In genomic region chr21:39445339-39446269, GRCh38 we compare ENCODE assay signal across 8 cellular contexts. TPM values are rescaled to one million over a fixed set of nuclear protein-coding genes. Genes with fewer than 3 reads are reported as not detected.
DNase-seq lines count a peak whose midpoint lies in the region; FAIRE-seq and TF ChIP-seq lines count a peak whose summit lies in the region.

Gene LCA5L (minus strand): TSS chr21:39445778. CDS start chr21:39428493, 17,285 bp downstream.

- no peaks in the 10 kb centered on the region for H3K79me1 ChIP-seq in H1 (ENCODE audit: low read depth, low read length)

- TF ChIP-seq POLR2A in H1 (IDR thresholded peaks at IDR 0.05; ENCODE audit: control extremely low read depth in 1 of 2, low read depth in 2 of 2, low read length in 2 of 2) = peak in 1 of 2 experiments; percentile 71; a peak in 2 of 3 replicates

- H3K27ac ChIP-seq in H1 (ENCODE audit: low read depth, low read length) (peak within 1 kb of the TSS; percentile 61; the same call in 1 of the 2 replicates), mesodermal cell (ENCODE audit: low read depth, low read length, severe bottlenecking) (peak within 1 kb of the TSS; percentile 96)

- WGBS in H1 (ENCODE audit: extremely low coverage in 1 of 2, insufficient coverage in 1 of 2, insufficient read length in 1 of 2, insufficient replicate concordance in 2 of 2, low coverage in 1 of 2, low lambda C conversion rate in 2 of 2, missing lambda C conversion rate in 1 of 2), 2 experiments = 2% methylated on average over 72 of the region's 82 CpGs; no CpG with 5 or more reads in 1 of the 2 experiments
- 0 to 1% methylated on average over 50 to 67 of the region's 82 CpGs for WGBS in mesodermal cell (ENCODE audit: insufficient coverage in 2 of 2), 2 experiments

- peak within 1 kb of the TSS; percentile 100 for H3K18ac ChIP-seq in H1 (ENCODE audit: extremely low read depth, low read length)

- H3K23me2 ChIP-seq in H1 (ENCODE audit: low read depth, low read length) = peaks cover 9% of the 10 kb centered on the region

- BruUV-seq in Caco-2 (replicated peaks; lab: Mats Ljungman, UMichigan) = TSS peak; percentile 93

- H3K14ac ChIP-seq in H1 (ENCODE audit: insufficient read length) = no peak within 1 kb of the TSS

- H3K23ac ChIP-seq in H1 (ENCODE audit: insufficient read length) = no peak within 1 kb of the TSS

- intact Hi-C loops in Caco-2 (cut with micrococcal nuclease; ENCODE audit: unreplicated experiment) = loop anchor here (10.0 kb wide), 2 partner anchors 131 to 261 kb away; partner anchors contain the start of genes BRWD1 and PSMG1

- H3K36me3 Mint-ChIP-seq in Caco-2 (ENCODE audit: insufficient read depth, unreplicated experiment) = peaks cover 15% of the 10 kb centered on the region

- H4K91ac ChIP-seq in H1 (replicated peaks; ENCODE audit: insufficient read length, low read length) = no peak within 1 kb of the TSS

- no peaks in the 10 kb centered on the region for H3K79me2 ChIP-seq in H1 (ENCODE audit: control insufficient read depth in 1 of 2, insufficient read depth in 2 of 2, low read length in 2 of 2)

- H3K9me3 ChIP-seq in Caco-2 (no peaks in the 10 kb centered on the region), H1 (ENCODE audit: insufficient read depth in 2 of 2, low read depth in 1 of 2, low read length in 1 of 2) (no peaks in the 10 kb centered on the region), mesodermal cell (ENCODE audit: control insufficient read depth, low read length) (no peaks in the 10 kb centered on the region)

- TF ChIP-seq RAD21 in H1 (IDR thresholded peaks at IDR 0.05 in 1 of 2, conservative IDR thresholded peaks at IDR 0.05 in 1 of 2; ENCODE audit: low read depth in 2 of 2, low read length in 2 of 2) = no peak

- TF ChIP-seq CTCF in Caco-2 (IDR thresholded peaks at IDR 0.05; ENCODE audit: insufficient read depth in 1 of 2, low read depth in 1 of 2, low read length in 1 of 2, severe bottlenecking in 1 of 2, unreplicated experiment in 1 of 2) = no peak
- no peak for TF ChIP-seq CTCF in GM20000 (IDR thresholded peaks at IDR 0.05; ENCODE audit: extremely low read depth, missing control alignments)
- no peak for TF ChIP-seq CTCF in H1 (IDR thresholded peaks at IDR 0.05; ENCODE audit: control extremely low read depth in 1 of 3, insufficient read depth in 1 of 3, low read depth in 1 of 3, low read length in 3 of 3)

- H2AK5ac ChIP-seq in H1 (ENCODE audit: low read depth, low read length) = no peak within 1 kb of the TSS

- peaks cover 8% of the 10 kb centered on the region for H3K4me1 Mint-ChIP-seq in Caco-2 (ENCODE audit: low read depth, unreplicated experiment)

- peak within 1 kb of the TSS; percentile 73 for H3K4me3 ChIP-seq in Caco-2 (ENCODE audit: low read depth, low read length)
- H3K4me3 ChIP-seq in H1 (ENCODE audit: extremely low read depth in 1 of 4, insufficient read depth in 2 of 4, low read depth in 3 of 4, low read length in 4 of 4) = peak within 1 kb of the TSS; percentile 60 to 87 (median 73)
- peak within 1 kb of the TSS; percentile 83 for H3K4me3 ChIP-seq in mesodermal cell (ENCODE audit: extremely low read depth, insufficient read depth, low read length, poor library complexity, severe bottlenecking)

- DNase-seq in Caco-2 = peak; percentile 93 to 96
- peak; percentile 98 for DNase-seq in GM20000 (ENCODE audit: low spot score)
- peak; percentile 55 for DNase-seq in HS-5 (ENCODE audit: low read depth)
- peak; percentile 90 for DNase-seq in NK-92 treated with Interleukin-12 subunit alpha and Interleukin-12 subunit beta, amount 100 ng/mL, for 24 hours (lab: John Stamatoyannopoulos, UW)
- DNase-seq in activated CD8-positive, alpha-beta memory T cell treated with anti-CD3 and anti-CD28 coated beads for 48 hours (ENCODE audit: low read depth in 2 of 3, low spot score in 2 of 3) = peak; percentile 79 to 90 (median 81)
- peak; percentile 63 to 97 for DNase-seq in H1 (ENCODE audit: low read depth in 1 of 2, low spot score in 2 of 2)
- peak; percentile 89 for DNase-seq in stimulated activated CD8-positive, alpha-beta memory T cell treated with anti-CD3 and anti-CD28 coated beads, Interleukin-15, amount 100 ng/mL, for 24 hours (ENCODE audit: low read depth)

- peak within 1 kb of the TSS; percentile 50 to 70 (median 60) for H3K9ac ChIP-seq in H1 (replicated peaks in 1 of 4; ENCODE audit: extremely low read depth in 1 of 4, low read depth in 3 of 4, low read length in 3 of 4)

- peak within 1 kb of the TSS; percentile 98 for H3K4me3 Mint-ChIP-seq in Caco-2 (ENCODE audit: unreplicated experiment)

- H3K4me2 ChIP-seq in H1 (ENCODE audit: insufficient read depth in 1 of 2, low read depth in 2 of 2, low read length in 2 of 2) = peak within 1 kb of the TSS; percentile 58 to 90

- CTCF ChIA-PET in Caco-2 (lab: Charles Lee) = interaction anchor here (0.7 to 0.9 kb wide), 2 partner anchors 15 to 72 kb away, joined by 4 read pairs; no protein-coding TSS in a partner anchor
- CTCF ChIA-PET in H1 (lab: Charles Lee; ENCODE audit: partially characterized antibody) = interaction anchor here (0.6 to 1.6 kb wide), 3 partner anchors 47 to 83 kb away, joined by 3 to 4 read pairs (median 3); no protein-coding TSS in a partner anchor

- no peak within 1 kb of the TSS for H3K56ac ChIP-seq in H1 (replicated peaks; ENCODE audit: insufficient read length, low read depth, low read length)

- no peaks in the 10 kb centered on the region for H4K20me1 ChIP-seq in H1 (replicated peaks in 1 of 2; ENCODE audit: control insufficient read depth in 1 of 2, insufficient read depth in 2 of 2, low read length in 2 of 2)

- POLR2A ChIA-PET in Caco-2 (lab: Charles Lee) = no interaction called here
- POLR2A ChIA-PET in H1 (lab: Charles Lee; ENCODE audit: partially characterized antibody) = interaction anchor here (0.7 to 1.6 kb wide), 5 partner anchors 16 to 106 kb away, joined by 3 to 5 read pairs (median 3); partner anchors contain the start of gene HMGN1

- peak within 1 kb of the TSS; percentile 94 for H3K27ac Mint-ChIP-seq in Caco-2 (ENCODE audit: unreplicated experiment)

- H2BK15ac ChIP-seq in H1 (ENCODE audit: low read length) = 0 out of 2 replicates have a peak within 1 kb of the TSS, but pooled peaks have one; percentile 90

- TF ChIP-seq EP300 in H1 (IDR thresholded peaks at IDR 0.05; ENCODE audit: borderline replicate concordance in 1 of 2, low read depth in 2 of 2, low read length in 2 of 2) = peak in 1 of 2 experiments; percentile 58; a peak in 2 of 3 replicates

- no peak for FAIRE-seq in H1 (lab: Jason Lieb, UNC)

- H4K5ac ChIP-seq in H1 (ENCODE audit: insufficient read length, low read depth, low read length) = peak within 1 kb of the TSS; percentile 64

- H3K27me3 Mint-ChIP-seq in Caco-2 (ENCODE audit: insufficient read depth, unreplicated experiment) = peaks cover 6% of the 10 kb centered on the region

- H3K4me1 ChIP-seq in Caco-2 (peaks cover 7% of the 10 kb centered on the region), H1 (replicated peaks in 1 of 4; ENCODE audit: control insufficient read depth in 3 of 4, insufficient read depth in 4 of 4, low read length in 3 of 4) (peaks cover 0 to 7% (median 2%) of the 10 kb centered on the region in 4 experiments; a peak in 6 of 7 replicates), mesodermal cell (ENCODE audit: control insufficient read depth, insufficient read depth, low read length, poor library complexity, severe bottlenecking) (peaks cover 6% of the 10 kb centered on the region)

- peak within 1 kb of the TSS; percentile 90 for H2BK5ac ChIP-seq in H1 (ENCODE audit: low read depth, low read length)

- H3K9me3 Mint-ChIP-seq in Caco-2 (ENCODE audit: unreplicated experiment) = no peaks in the 10 kb centered on the region

- H2BK20ac ChIP-seq in H1 (ENCODE audit: low read length) = no peak within 1 kb of the TSS

- no peak within 1 kb of the TSS for H3K4ac ChIP-seq in H1 (replicated peaks; ENCODE audit: insufficient read length, low read depth, low read length)

- no peak within 1 kb of the TSS for H2BK120ac ChIP-seq in H1 (replicated peaks; ENCODE audit: low read depth, low read length)

- no peaks in the 10 kb centered on the region for H3K36me3 ChIP-seq in Caco-2 (ENCODE audit: control insufficient read depth, insufficient read depth, low read length)
- H3K36me3 ChIP-seq in H1 (ENCODE audit: control insufficient read depth in 2 of 4, insufficient read depth in 4 of 4, low read length in 3 of 4) = no peaks in the 10 kb centered on the region
- no peaks in the 10 kb centered on the region for H3K36me3 ChIP-seq in mesodermal cell (ENCODE audit: control insufficient read depth, insufficient read depth, low read length)

- no peaks in the 10 kb centered on the region for H3K27me3 ChIP-seq in Caco-2 (replicated peaks; ENCODE audit: control insufficient read depth, insufficient read depth, low read length)
- H3K27me3 ChIP-seq in H1 (replicated peaks in 1 of 4; ENCODE audit: control insufficient read depth in 3 of 4, extremely low read depth in 1 of 4, insufficient read depth in 3 of 4, low read length in 3 of 4) = no peaks in the 10 kb centered on the region

- peak within 1 kb of the TSS; percentile 83; the same call in 1 of the 2 replicates for H4K8ac ChIP-seq in H1 (ENCODE audit: extremely low read depth, insufficient read depth, low read length)

- no peak within 1 kb of the TSS for H2BK12ac ChIP-seq in H1 (ENCODE audit: low read depth, low read length)

- H2AFZ ChIP-seq in H1 (ENCODE audit: low read length) = peak within 1 kb of the TSS; percentile 92

TF ChIP-seq in H1, 55 proteins besides CTCF, POLR2A, EP300 and RAD21 (continues in another document):
- TF ChIP-seq KDM4A (IDR thresholded peaks at IDR 0.05; ENCODE audit: low read depth, low read length, severe bottlenecking) (peak; percentile 86), ASH2L (IDR thresholded peaks at IDR 0.05; ENCODE audit: low read length) (peak; percentile 51), JUND (IDR thresholded peaks at IDR 0.05; ENCODE audit: low read length) (no peak), HDAC6 (IDR thresholded peaks at IDR 0.05; ENCODE audit: low read depth, low read length) (no peak), MAX (IDR thresholded peaks at IDR 0.05) (peak; percentile 88)

RNA-seq across cellular contexts. Expression of gene LCA5L, which starts in this region (rescaled TPM):
- 0.44 and 0.61 TPM in 2 replicates for total RNA-seq in Caco-2 (2022)
- total RNA-seq in H1 (2021; fragmentation: NEBNext Ultra II Directional; extraction: Animal tissue kit (Norgen Biotek cat#: 25700)) = 0.57 and 0.84 TPM in 2 replicates
- polyA plus RNA-seq in H1 (2011; rRNA removed) = 0.11 and 0.20 TPM in 2 replicates
- 0.26 TPM for polyA plus RNA-seq in H1 (2011; cell fraction: cytosol; rRNA removed)
- 0.37 TPM for polyA plus RNA-seq in H1 (2011; cell fraction: nucleus; rRNA removed)
- 0.17 to 0.66 TPM (median 0.45 TPM) in 4 replicates for polyA plus RNA-seq in H1 (2012, experiment 1 of 2)
- polyA plus RNA-seq in H1 (2012, experiment 2 of 2) = not detected
- polyA plus RNA-seq in H1 (2013, experiment 1 of 2) = 0.65 TPM
- 0.61 TPM for polyA plus RNA-seq in H1 (2013, experiment 2 of 2)
- 0.24 and 0.38 TPM in 2 replicates for polyA minus RNA-seq in H1 (2011; rRNA and poly(A)+ RNA removed)
- polyA minus RNA-seq in H1 (2011; cell fraction: cytosol; rRNA and poly(A)+ RNA removed) = not detected
- not detected for polyA minus RNA-seq in H1 (2011; cell fraction: nucleus; rRNA and poly(A)+ RNA removed)
- polyA plus RNA-seq in mesodermal cell (2013, experiment 1 of 2) = 2.0 TPM
- 2.1 TPM for polyA plus RNA-seq in mesodermal cell (2013, experiment 2 of 2)

Comparison
In these comparisons a context has a peak if more than half of its experiments do, and no peak if none do; other contexts are left out.
1. Peak in every context shown above with its lines: DNase-seq, H3K4me3 ChIP-seq and H3K27ac ChIP-seq.
2. Peak in DNase-seq and H3K4me3 ChIP-seq in Caco-2; RNA of the gene not detected or under 1 TPM.
3. Peak in DNase-seq, H3K4me3 ChIP-seq, H3K27ac ChIP-seq, H3K9ac ChIP-seq and H3K4me2 ChIP-seq in H1; RNA of the gene not detected or under 1 TPM.